1 cellular context compared by ENCODE assay signal in the genomic region with DNA sequence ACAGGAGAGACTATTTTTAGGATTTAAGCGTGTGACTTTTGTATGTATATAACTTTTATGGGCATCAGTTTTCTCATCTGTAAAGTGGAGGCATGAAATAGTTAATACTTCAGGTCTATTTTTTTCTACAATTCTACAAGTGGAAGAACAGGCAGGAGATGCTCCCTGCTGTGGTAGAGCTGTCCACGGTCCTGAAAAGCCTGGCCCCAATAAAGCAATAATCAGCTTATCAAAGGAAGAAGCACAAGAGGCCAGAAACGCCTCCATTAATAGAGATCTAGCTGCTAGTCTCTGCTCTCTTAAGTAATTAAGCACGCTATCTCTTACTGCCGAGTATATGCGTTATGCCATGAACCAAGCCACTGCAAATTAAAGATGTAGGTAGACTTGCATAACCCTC.
A peak's percentile ranks its signal among the peaks of the same experiment; 100 is the strongest.
TF ChIP-seq lines count a peak whose summit lies in the region.

No MANE protein-coding gene starts in this region.

TF ChIP-seq in GM23338, 12 proteins besides CTCF, POLR2A, EP300 and RAD21:
- TF ChIP-seq, protein P1, sequence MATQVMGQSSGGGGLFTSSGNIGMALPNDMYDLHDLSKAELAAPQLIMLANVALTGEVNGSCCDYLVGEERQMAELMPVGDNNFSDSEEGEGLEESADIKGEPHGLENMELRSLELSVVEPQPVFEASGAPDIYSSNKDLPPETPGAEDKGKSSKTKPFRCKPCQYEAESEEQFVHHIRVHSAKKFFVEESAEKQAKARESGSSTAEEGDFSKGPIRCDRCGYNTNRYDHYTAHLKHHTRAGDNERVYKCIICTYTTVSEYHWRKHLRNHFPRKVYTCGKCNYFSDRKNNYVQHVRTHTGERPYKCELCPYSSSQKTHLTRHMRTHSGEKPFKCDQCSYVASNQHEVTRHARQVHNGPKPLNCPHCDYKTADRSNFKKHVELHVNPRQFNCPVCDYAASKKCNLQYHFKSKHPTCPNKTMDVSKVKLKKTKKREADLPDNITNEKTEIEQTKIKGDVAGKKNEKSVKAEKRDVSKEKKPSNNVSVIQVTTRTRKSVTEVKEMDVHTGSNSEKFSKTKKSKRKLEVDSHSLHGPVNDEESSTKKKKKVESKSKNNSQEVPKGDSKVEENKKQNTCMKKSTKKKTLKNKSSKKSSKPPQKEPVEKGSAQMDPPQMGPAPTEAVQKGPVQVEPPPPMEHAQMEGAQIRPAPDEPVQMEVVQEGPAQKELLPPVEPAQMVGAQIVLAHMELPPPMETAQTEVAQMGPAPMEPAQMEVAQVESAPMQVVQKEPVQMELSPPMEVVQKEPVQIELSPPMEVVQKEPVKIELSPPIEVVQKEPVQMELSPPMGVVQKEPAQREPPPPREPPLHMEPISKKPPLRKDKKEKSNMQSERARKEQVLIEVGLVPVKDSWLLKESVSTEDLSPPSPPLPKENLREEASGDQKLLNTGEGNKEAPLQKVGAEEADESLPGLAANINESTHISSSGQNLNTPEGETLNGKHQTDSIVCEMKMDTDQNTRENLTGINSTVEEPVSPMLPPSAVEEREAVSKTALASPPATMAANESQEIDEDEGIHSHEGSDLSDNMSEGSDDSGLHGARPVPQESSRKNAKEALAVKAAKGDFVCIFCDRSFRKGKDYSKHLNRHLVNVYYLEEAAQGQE (IDR thresholded peaks at IDR 0.05; ENCODE audit: unreplicated experiment), result peak; percentile 93
- no peak for TF ChIP-seq POLR2AphosphoS5 (IDR thresholded peaks at IDR 0.05; ENCODE audit: low read depth)
